In genomic region chr3:120418866-120419490, GRCh38 we compare ENCODE assay signal across 9 cellular contexts. TPM values are rescaled to one million over a fixed set of nuclear protein-coding genes. Genes with fewer than 3 reads are reported as not detected.
DNase-seq lines count a peak whose midpoint lies in the region; FAIRE-seq and TF ChIP-seq lines count a peak whose summit lies in the region.
"Had no signal": no experiment of that assay in that cellular context is flagged by ENCODE, and none has a peak within 500 bp of the region (broad histone marks: within the 10 kb centered on the region; RNA-seq: fewer than 3 reads in every experiment).

No MANE protein-coding gene starts in this region.

- no peak overlapping the region for H2BK12ac ChIP-seq in H9 (ENCODE audit: insufficient read length, low read depth, low read length)

- no peaks in the 10 kb centered on the region for H4K20me1 ChIP-seq in H9 (ENCODE audit: control insufficient read depth, insufficient read depth, insufficient read length)

- FAIRE-seq in RCC 7860 (lab: Jason Lieb, UNC) = no peak

- H3K36me3 Mint-ChIP-seq in H9 (ENCODE audit: insufficient read depth in 1 of 3, low read depth in 3 of 3) = peaks cover 13 to 24% (median 20%) of the 10 kb centered on the region in 3 experiments

- no peak overlapping the region for H3K4me3 ChIP-seq in LNCaP clone FGC (ENCODE audit: low read depth, low read length)

- no peak overlapping the region for H3K4me2 ChIP-seq in H9 (ENCODE audit: insufficient read depth, insufficient read length, low read length)

- no peak overlapping the region for H3K23ac ChIP-seq in H9 (ENCODE audit: insufficient read length, low read depth, low read length)

- H3K23me2 ChIP-seq in H9 (ENCODE audit: insufficient read length, low read depth, low read length, poor library complexity, severe bottlenecking) = no peaks in the 10 kb centered on the region

- no peak overlapping the region for H3K14ac ChIP-seq in H9 (ENCODE audit: insufficient read depth, low read length)

- H2AK5ac ChIP-seq in H9 (ENCODE audit: insufficient read length, low read length) = no peak overlapping the region

- H3K79me1 ChIP-seq in H9 (ENCODE audit: insufficient read depth, low read depth, low read length, poor library complexity, severe bottlenecking) = no peaks in the 10 kb centered on the region

- peak; percentile 69 for TF ChIP-seq CTCF in H9 (conservative IDR thresholded peaks at IDR 0.05)
- peak; percentile 98 for TF ChIP-seq CTCF in LNCaP clone FGC (IDR thresholded peaks at IDR 0.05; ENCODE audit: control insufficient read depth, extremely low read depth, insufficient read depth)

- no peak overlapping the region for H3T11ph ChIP-seq in H9 (ENCODE audit: low read length)

- H3K9ac ChIP-seq in H9 (ENCODE audit: extremely low read depth, insufficient read length, low read length) = no peak overlapping the region

- H3K4ac ChIP-seq in H9 (ENCODE audit: low read depth, low read length) = no peak overlapping the region

- no peak overlapping the region for H2AFZ ChIP-seq in H9 (ENCODE audit: low read length)

- H4K8ac ChIP-seq in H9 (replicated peaks; ENCODE audit: insufficient read length, low read depth, low read length) = no peak overlapping the region

- H3K4me1 Mint-ChIP-seq in H9 = peaks cover 37 to 42% of the 10 kb centered on the region in 2 experiments

- DNase-seq in NK-92 treated with Interleukin-12 subunit alpha and Interleukin-12 subunit beta, amount 100 ng/mL, for 24 hours (lab: John Stamatoyannopoulos, UW) = peak; percentile 38
- no peak for DNase-seq in NK-92 (lab: John Stamatoyannopoulos, UW; ENCODE audit: unreplicated experiment)
- DNase-seq in H9 = peak; percentile 76
- DNase-seq in LNCaP clone FGC (ENCODE audit: low read depth) = peak; percentile 72
- DNase-seq in RCC 7860 (ENCODE audit: low spot score) = peak; percentile 50
- peak; percentile 76 to 79 for DNase-seq in dermis microvascular lymphatic vessel endothelial cell (ENCODE audit: low read depth in 2 of 2)
- peak; percentile 73 for DNase-seq in medulla oblongata (ENCODE audit: extremely low spot score)
- DNase-seq in NCI-H187 treated with DMSO at 0.1 percent for 48 hours (lab: John Stamatoyannopoulos, UW) = no peak

- no CpG with 5 or more reads among the region's 6 CpGs for whole genome bisulfite sequencing in H9 (ENCODE audit: extremely low coverage, insufficient read length, low lambda C conversion rate)

- no peak overlapping the region for H3K4me3 Mint-ChIP-seq in H9
- H3K4me3 Mint-ChIP-seq: central memory CD8-positive, alpha-beta T cell had no signal

- H4K91ac ChIP-seq in H9 (ENCODE audit: insufficient read length, low read depth, low read length) = no peak overlapping the region

- no peaks in the 10 kb centered on the region for H3K27me3 Mint-ChIP-seq in H9 (ENCODE audit: low read depth)

- no peak overlapping the region for H2BK15ac ChIP-seq in H9 (ENCODE audit: low read depth, low read length)

- H3K56ac ChIP-seq in H9 (ENCODE audit: insufficient read length, low read depth, low read length) = no peak overlapping the region

- no peaks in the 10 kb centered on the region for H3K9me3 ChIP-seq in H9 (ENCODE audit: control insufficient read depth, low read depth, low read length)

- no peak overlapping the region for H4K5ac ChIP-seq in H9 (ENCODE audit: insufficient read length, low read depth, low read length)

- H3K79me2 ChIP-seq in H9 (ENCODE audit: insufficient read depth, low read length) = no peaks in the 10 kb centered on the region; the same call in 1 of the 2 replicates

- no peak overlapping the region for H2BK20ac ChIP-seq in H9 (ENCODE audit: low read depth, low read length, poor library complexity, severe bottlenecking)

- H2BK5ac ChIP-seq in H9 (ENCODE audit: insufficient read length, low read length) = no peak overlapping the region

- H3K27ac ChIP-seq in H9 (ENCODE audit: insufficient read length, low read depth, low read length) = no peak overlapping the region

- peaks cover 6% of the 10 kb centered on the region; the same call in 1 of the 2 replicates for H3K4me1 ChIP-seq in H9 (ENCODE audit: insufficient read depth, low read length)

- peaks cover 0 to 5% of the 10 kb centered on the region in 2 experiments; a peak in 3 of 5 replicates for H3K9me3 Mint-ChIP-seq in H9
- H3K9me3 Mint-ChIP-seq: central memory CD8-positive, alpha-beta T cell had no signal

- no peak overlapping the region for H2BK120ac ChIP-seq in H9 (ENCODE audit: low read depth, low read length, poor library complexity, severe bottlenecking)

- H3K27me3 ChIP-seq in H9 (ENCODE audit: insufficient read depth, low read length) = no peaks in the 10 kb centered on the region

- peak overlapping the region; percentile 67 to 87 (median 81); a peak in 5 of 7 replicates for H3K27ac Mint-ChIP-seq in H9

- H3K18ac ChIP-seq in H9 (ENCODE audit: insufficient read length, low read depth, low read length) = no peak overlapping the region

RNA-seq across cellular contexts. Expression of gene FSTL1, which starts 31.8 kb away (rescaled TPM):
- 305 and 326 TPM in 2 replicates for total RNA-seq in H9 (2021)
- total RNA-seq in dermis microvascular lymphatic vessel endothelial cell = 95.3 and 136 TPM in 2 replicates

Comparison
In these comparisons a context has a peak if more than half of its experiments do, and no peak if none do; other contexts are left out.
1. DNase-seq: peak in NK-92 treated with Interleukin-12 subunit alpha and Interleukin-12 subunit beta, amount 100 ng/mL, for 24 hours (single experiment), H9 (single experiment), LNCaP clone FGC (single experiment), RCC 7860 (single experiment), dermis microvascular lymphatic vessel endothelial cell (2 of 2) and medulla oblongata (single experiment); none in NK-92 (single experiment) and NCI-H187 treated with DMSO at 0.1 percent for 48 hours (single experiment).